ENCODE assay signal across 1 cellular context in the genomic region with DNA sequence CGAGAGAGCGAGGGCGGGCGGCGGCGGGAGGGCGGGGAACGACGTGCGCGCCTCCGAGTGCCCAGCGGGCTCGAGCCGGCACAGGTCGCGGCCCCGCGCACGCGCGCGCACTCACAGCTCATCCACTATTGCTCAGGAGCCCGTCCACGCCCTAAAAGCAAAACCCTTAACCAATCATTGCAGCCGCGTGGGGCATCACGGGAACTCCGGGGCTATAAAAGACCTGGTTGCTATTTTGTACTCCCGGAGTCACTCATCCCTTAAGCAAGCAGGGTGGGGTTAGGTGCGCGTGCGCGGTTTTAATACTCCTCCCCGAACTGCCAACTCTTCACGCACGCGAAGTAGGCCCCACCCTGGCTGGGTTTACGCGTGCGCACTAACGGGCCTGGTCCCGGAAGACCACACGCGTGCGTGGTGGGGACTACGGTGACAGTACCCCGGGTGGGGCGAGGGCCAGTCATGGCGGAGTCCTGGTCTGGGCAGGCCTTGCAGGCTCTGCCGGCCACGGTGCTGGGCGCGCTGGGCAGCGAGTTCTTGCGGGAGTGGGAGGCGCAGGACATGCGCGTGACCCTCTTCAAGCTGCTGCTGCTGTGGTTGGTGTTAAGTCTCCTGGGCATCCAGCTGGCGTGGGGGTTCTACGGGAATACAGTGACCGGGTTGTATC.
TF ChIP-seq lines count a peak whose summit lies in the region.

A gene (minus strand): TSS at position 9 of the 664 bp plus-strand sequence. CDS start 36,387 bp downstream, outside the sequence.
A gene with protein sequence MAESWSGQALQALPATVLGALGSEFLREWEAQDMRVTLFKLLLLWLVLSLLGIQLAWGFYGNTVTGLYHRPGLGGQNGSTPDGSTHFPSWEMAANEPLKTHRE (plus strand): TSS at position 456 of the 664 bp plus-strand sequence. CDS start 4 bp downstream, at position 460.

TF ChIP-seq in K562, 482 proteins besides CTCF, POLR2A, EP300 and RAD21 (continued from another document and continues in another):
- TF ChIP-seq, protein P1, sequence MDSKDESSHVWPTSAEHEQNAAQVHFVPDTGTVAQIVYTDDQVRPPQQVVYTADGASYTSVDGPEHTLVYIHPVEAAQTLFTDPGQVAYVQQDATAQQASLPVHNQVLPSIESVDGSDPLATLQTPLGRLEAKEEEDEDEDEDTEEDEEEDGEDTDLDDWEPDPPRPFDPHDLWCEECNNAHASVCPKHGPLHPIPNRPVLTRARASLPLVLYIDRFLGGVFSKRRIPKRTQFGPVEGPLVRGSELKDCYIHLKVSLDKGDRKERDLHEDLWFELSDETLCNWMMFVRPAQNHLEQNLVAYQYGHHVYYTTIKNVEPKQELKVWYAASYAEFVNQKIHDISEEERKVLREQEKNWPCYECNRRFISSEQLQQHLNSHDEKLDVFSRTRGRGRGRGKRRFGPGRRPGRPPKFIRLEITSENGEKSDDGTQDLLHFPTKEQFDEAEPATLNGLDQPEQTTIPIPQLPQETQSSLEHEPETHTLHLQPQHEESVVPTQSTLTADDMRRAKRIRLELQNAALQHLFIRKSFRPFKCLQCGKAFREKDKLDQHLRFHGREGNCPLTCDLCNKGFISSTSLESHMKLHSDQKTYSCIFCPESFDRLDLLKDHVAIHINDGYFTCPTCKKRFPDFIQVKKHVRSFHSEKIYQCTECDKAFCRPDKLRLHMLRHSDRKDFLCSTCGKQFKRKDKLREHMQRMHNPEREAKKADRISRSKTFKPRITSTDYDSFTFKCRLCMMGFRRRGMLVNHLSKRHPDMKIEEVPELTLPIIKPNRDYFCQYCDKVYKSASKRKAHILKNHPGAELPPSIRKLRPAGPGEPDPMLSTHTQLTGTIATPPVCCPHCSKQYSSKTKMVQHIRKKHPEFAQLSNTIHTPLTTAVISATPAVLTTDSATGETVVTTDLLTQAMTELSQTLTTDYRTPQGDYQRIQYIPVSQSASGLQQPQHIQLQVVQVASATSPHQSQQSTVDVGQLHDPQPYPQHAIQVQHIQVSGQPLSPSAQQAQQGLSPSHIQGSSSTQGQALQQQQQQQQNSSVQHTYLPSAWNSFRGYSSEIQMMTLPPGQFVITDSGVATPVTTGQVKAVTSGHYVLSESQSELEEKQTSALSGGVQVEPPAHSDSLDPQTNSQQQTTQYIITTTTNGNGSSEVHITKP (IDR thresholded peaks at IDR 0.05; ENCODE audit: partially characterized antibody), result no peak
- TF ChIP-seq NFXL1 (CRISPR knock-in tag; IDR thresholded peaks at IDR 0.05) (no peak), NFIX (CRISPR knock-in tag; IDR thresholded peaks at IDR 0.05; ENCODE audit: low read depth) (no peak), HNRNPL (IDR thresholded peaks at IDR 0.05; ENCODE audit: low read depth, low read length) (no peak), PML (IDR thresholded peaks at IDR 0.05; ENCODE audit: low read length) (peak; percentile 82), HIVEP1 (CRISPR knock-in tag; IDR thresholded peaks at IDR 0.05) (no peak), FOXM1 (IDR thresholded peaks at IDR 0.05; ENCODE audit: low read depth) (no peak), FOXM1 (CRISPR knock-in tag; IDR thresholded peaks at IDR 0.05; ENCODE audit: low read depth) (peak; percentile 72; the same call in 1 of the 2 replicates), ZZZ3 (IDR thresholded peaks at IDR 0.05) (no peak), RCOR1 (IDR thresholded peaks at IDR 0.05; ENCODE audit: borderline replicate concordance in 1 of 2, low read depth in 2 of 2, low read length in 2 of 2) (peak in 1 of 2 experiments; percentile 24; a peak in 1 of 4 replicates), TBP (optimal IDR thresholded peaks at IDR 0.05; ENCODE audit: low read depth, low read length) (peak; percentile 98), NR2F6 (CRISPR knock-in tag; IDR thresholded peaks at IDR 0.05) (no peak), ZNF146 (CRISPR knock-in tag; IDR thresholded peaks at IDR 0.05; ENCODE audit: unreplicated experiment) (no peak), HDAC2 (IDR thresholded peaks at IDR 0.05) (0 out of 2 replicates have a peak, but pooled peaks have one; percentile 30), RFX1 (IDR thresholded peaks at IDR 0.05) (no peak), GATAD2A (IDR thresholded peaks at IDR 0.05) (no peak), DACH1 (IDR thresholded peaks at IDR 0.05; ENCODE audit: partially characterized antibody) (no peak), CHD4 (IDR thresholded peaks at IDR 0.05; ENCODE audit: insufficient read depth, insufficient replicate concordance, low read depth, low read length, poor library complexity, severe bottlenecking) (no peak), RBM22 (IDR thresholded peaks at IDR 0.05; ENCODE audit: low read depth, low read length, poor library complexity, severe bottlenecking) (no peak), ARHGAP35 (IDR thresholded peaks at IDR 0.05; ENCODE audit: partially characterized antibody) (no peak), SAFB (IDR thresholded peaks at IDR 0.05; ENCODE audit: borderline replicate concordance, low read depth, low read length) (peak; percentile 89), STAG1 (CRISPR knock-in tag; IDR thresholded peaks at IDR 0.05; ENCODE audit: borderline replicate concordance) (no peak), MECOM (CRISPR knock-in tag; IDR thresholded peaks at IDR 0.05) (no peak), TAF7 (tag; IDR thresholded peaks at IDR 0.05) (peak; percentile 75; the same call in 1 of the 2 replicates), RBM39 (optimal IDR thresholded peaks at IDR 0.05; ENCODE audit: low read depth, low read length) (no peak), HMG20B (CRISPR knock-in tag; IDR thresholded peaks at IDR 0.05) (no peak), SAP30 (IDR thresholded peaks at IDR 0.05; ENCODE audit: borderline replicate concordance, insufficient read depth, low read depth, low read length, poor library complexity, severe bottlenecking) (peak; percentile 81), RNF2 (IDR thresholded peaks at IDR 0.05) (no peak), RBM34 (IDR thresholded peaks at IDR 0.05; ENCODE audit: borderline replicate concordance, insufficient read depth, low read length) (no peak), DPF2 (IDR thresholded peaks at IDR 0.05) (no peak), POLR2AphosphoS5 (IDR thresholded peaks at IDR 0.05; ENCODE audit: control insufficient read depth, insufficient read depth, low read depth, low read length) (peak; percentile 92), IFI16 (CRISPR knock-in tag; IDR thresholded peaks at IDR 0.05) (no peak), KLF6 (CRISPR knock-in tag; IDR thresholded peaks at IDR 0.05; ENCODE audit: borderline replicate concordance) (no peak; the same call in 1 of the 2 replicates), MCM2 (IDR thresholded peaks at IDR 0.05; ENCODE audit: low read depth) (no peak), FOS (IDR thresholded peaks at IDR 0.05; ENCODE audit: extremely low read depth, insufficient read length) (no peak), POLR2G (IDR thresholded peaks at IDR 0.05; ENCODE audit: low read depth, low read length) (peak; percentile 93), BRD4 (IDR thresholded peaks at IDR 0.05) (0 out of 2 replicates have a peak, but pooled peaks have one; percentile 27), SP1 (CRISPR knock-in tag; IDR thresholded peaks at IDR 0.05) (peak; percentile 45; the same call in 1 of the 2 replicates), TAF9B (IDR thresholded peaks at IDR 0.05; ENCODE audit: partially characterized antibody) (peak; percentile 32), ADNP (tag; IDR thresholded peaks at IDR 0.05) (no peak), ZNF589 (CRISPR knock-in tag; IDR thresholded peaks at IDR 0.05; ENCODE audit: low read depth) (peak; percentile 88; the same call in 1 of the 2 replicates), ZNF699 (CRISPR knock-in tag; IDR thresholded peaks at IDR 0.05; ENCODE audit: insufficient replicate concordance) (no peak), ZBTB1 (CRISPR knock-in tag; IDR thresholded peaks at IDR 0.05; ENCODE audit: borderline replicate concordance, low read depth) (no peak)
- TF ChIP-seq, protein P2, sequence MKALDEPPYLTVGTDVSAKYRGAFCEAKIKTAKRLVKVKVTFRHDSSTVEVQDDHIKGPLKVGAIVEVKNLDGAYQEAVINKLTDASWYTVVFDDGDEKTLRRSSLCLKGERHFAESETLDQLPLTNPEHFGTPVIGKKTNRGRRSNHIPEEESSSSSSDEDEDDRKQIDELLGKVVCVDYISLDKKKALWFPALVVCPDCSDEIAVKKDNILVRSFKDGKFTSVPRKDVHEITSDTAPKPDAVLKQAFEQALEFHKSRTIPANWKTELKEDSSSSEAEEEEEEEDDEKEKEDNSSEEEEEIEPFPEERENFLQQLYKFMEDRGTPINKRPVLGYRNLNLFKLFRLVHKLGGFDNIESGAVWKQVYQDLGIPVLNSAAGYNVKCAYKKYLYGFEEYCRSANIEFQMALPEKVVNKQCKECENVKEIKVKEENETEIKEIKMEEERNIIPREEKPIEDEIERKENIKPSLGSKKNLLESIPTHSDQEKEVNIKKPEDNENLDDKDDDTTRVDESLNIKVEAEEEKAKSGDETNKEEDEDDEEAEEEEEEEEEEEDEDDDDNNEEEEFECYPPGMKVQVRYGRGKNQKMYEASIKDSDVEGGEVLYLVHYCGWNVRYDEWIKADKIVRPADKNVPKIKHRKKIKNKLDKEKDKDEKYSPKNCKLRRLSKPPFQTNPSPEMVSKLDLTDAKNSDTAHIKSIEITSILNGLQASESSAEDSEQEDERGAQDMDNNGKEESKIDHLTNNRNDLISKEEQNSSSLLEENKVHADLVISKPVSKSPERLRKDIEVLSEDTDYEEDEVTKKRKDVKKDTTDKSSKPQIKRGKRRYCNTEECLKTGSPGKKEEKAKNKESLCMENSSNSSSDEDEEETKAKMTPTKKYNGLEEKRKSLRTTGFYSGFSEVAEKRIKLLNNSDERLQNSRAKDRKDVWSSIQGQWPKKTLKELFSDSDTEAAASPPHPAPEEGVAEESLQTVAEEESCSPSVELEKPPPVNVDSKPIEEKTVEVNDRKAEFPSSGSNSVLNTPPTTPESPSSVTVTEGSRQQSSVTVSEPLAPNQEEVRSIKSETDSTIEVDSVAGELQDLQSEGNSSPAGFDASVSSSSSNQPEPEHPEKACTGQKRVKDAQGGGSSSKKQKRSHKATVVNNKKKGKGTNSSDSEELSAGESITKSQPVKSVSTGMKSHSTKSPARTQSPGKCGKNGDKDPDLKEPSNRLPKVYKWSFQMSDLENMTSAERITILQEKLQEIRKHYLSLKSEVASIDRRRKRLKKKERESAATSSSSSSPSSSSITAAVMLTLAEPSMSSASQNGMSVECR (CRISPR knock-in tag; IDR thresholded peaks at IDR 0.05), result no peak
- TF ChIP-seq, protein P3, sequence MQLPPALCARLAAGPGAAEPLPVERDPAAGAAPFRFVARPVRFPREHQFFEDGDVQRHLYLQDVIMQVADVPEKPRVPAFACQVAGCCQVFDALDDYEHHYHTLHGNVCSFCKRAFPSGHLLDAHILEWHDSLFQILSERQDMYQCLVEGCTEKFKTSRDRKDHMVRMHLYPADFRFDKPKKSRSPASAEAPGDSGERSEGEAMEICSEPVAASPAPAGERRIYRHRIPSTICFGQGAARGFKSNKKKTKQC (CRISPR knock-in tag; IDR thresholded peaks at IDR 0.05), result 0 out of 2 replicates have a peak, but pooled peaks have one; percentile 63
- TF ChIP-seq, protein P4, sequence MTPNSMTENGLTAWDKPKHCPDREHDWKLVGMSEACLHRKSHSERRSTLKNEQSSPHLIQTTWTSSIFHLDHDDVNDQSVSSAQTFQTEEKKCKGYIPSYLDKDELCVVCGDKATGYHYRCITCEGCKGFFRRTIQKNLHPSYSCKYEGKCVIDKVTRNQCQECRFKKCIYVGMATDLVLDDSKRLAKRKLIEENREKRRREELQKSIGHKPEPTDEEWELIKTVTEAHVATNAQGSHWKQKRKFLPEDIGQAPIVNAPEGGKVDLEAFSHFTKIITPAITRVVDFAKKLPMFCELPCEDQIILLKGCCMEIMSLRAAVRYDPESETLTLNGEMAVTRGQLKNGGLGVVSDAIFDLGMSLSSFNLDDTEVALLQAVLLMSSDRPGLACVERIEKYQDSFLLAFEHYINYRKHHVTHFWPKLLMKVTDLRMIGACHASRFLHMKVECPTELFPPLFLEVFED (CRISPR knock-in tag; conservative IDR thresholded peaks at IDR 0.05), result no peak
- TF ChIP-seq, protein P5, sequence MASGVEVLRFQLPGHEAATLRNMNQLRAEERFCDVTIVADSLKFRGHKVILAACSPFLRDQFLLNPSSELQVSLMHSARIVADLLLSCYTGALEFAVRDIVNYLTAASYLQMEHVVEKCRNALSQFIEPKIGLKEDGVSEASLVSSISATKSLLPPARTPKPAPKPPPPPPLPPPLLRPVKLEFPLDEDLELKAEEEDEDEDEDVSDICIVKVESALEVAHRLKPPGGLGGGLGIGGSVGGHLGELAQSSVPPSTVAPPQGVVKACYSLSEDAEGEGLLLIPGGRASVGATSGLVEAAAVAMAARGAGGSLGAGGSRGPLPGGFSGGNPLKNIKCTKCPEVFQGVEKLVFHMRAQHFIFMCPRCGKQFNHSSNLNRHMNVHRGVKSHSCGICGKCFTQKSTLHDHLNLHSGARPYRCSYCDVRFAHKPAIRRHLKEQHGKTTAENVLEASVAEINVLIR (CRISPR knock-in tag; IDR thresholded peaks at IDR 0.05), result no peak
- TF ChIP-seq, protein P6, sequence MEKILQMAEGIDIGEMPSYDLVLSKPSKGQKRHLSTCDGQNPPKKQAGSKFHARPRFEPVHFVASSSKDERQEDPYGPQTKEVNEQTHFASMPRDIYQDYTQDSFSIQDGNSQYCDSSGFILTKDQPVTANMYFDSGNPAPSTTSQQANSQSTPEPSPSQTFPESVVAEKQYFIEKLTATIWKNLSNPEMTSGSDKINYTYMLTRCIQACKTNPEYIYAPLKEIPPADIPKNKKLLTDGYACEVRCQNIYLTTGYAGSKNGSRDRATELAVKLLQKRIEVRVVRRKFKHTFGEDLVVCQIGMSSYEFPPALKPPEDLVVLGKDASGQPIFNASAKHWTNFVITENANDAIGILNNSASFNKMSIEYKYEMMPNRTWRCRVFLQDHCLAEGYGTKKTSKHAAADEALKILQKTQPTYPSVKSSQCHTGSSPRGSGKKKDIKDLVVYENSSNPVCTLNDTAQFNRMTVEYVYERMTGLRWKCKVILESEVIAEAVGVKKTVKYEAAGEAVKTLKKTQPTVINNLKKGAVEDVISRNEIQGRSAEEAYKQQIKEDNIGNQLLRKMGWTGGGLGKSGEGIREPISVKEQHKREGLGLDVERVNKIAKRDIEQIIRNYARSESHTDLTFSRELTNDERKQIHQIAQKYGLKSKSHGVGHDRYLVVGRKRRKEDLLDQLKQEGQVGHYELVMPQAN (IDR thresholded peaks at IDR 0.05; ENCODE audit: borderline replicate concordance), result peak; percentile 57; the same call in 1 of the 2 replicates
